11 cellular contexts compared by ENCODE assay signal in the genomic region with DNA sequence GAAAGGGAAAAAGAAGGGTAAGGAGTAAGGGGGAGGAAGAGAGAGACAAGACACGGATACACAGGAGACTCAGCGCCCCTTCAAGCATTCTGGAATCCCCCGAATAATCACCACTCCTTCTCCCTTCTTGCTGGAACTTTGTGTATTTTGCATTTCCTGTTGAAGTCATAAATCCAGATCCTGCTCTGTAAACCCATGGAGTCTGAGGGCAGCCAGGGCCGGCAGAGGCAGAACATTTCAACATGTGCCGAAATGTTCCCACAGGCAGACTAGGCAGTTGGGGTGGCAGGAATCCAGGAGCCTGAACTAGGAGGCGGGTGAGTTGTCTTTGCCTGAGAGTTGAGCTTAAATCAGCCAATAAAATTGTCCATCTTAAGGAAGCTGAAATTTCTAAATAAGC.
DNase-seq lines count a peak whose midpoint lies in the region; ATAC-seq and TF ChIP-seq lines count a peak whose summit lies in the region.
"Had no signal": no experiment of that assay in that cellular context is flagged by ENCODE, and none has a peak within 500 bp of the region (broad histone marks: within the 10 kb centered on the region; RNA-seq: fewer than 3 reads in every experiment).

No MANE protein-coding gene starts in this region.

- H3K27me3 ChIP-seq in aorta (ENCODE audit: control insufficient read depth in 1 of 2, insufficient read depth in 2 of 2, low read length in 1 of 2) (no peaks in the 10 kb centered on the region), neural progenitor cell (no peaks in the 10 kb centered on the region)

- intact Hi-C loops in aorta (cut with DNase I) = loop anchor here (5.0 to 10.0 kb wide), 3 partner anchors 115 to 195 kb away; a partner anchor contains a TSS

- H3K9me3 ChIP-seq in aorta (ENCODE audit: control insufficient read depth, low read length) (no peaks in the 10 kb centered on the region), neural progenitor cell (ENCODE audit: low read depth) (no peaks in the 10 kb centered on the region)

- peaks cover 21% of the 10 kb centered on the region for H3K36me3 Mint-ChIP-seq in nephron progenitor cell (ENCODE audit: low read depth)
- H3K36me3 Mint-ChIP-seq in stimulated activated effector memory CD8-positive, alpha-beta T cell treated with anti-CD3 and anti-CD28 coated beads, Interleukin-12 subunit alpha, Interleukin-12 subunit beta, amount 100 ng/mL, for 72 hours = no peaks in the 10 kb centered on the region
- H3K36me3 Mint-ChIP-seq in neural progenitor cell = peaks cover 5% of the 10 kb centered on the region
- H3K36me3 Mint-ChIP-seq: stimulated activated memory B cell treated with anti-CD40 and anti-IgM and Interleukin-4, amounts not matched to agents 10 μg/mL and 1 μg/mL and 100 μg/mL, for 72 hours had no signal

- H3K36me3 ChIP-seq in aorta (ENCODE audit: control insufficient read depth in 1 of 2, insufficient read depth in 2 of 2, low read length in 1 of 2) = no peaks in the 10 kb centered on the region
- no peaks in the 10 kb centered on the region for H3K36me3 ChIP-seq in neural progenitor cell

- H3K4me1 ChIP-seq in aorta (ENCODE audit: control insufficient read depth in 1 of 2, insufficient read depth in 2 of 2, low read length in 2 of 2) = peaks cover 4 to 9% of the 10 kb centered on the region in 2 donors
- H3K4me1 ChIP-seq in neural progenitor cell = peaks cover 14% of the 10 kb centered on the region

- H3F3A ChIP-seq in neural progenitor cell (ENCODE audit: low read depth) = no peaks in the 10 kb centered on the region

- no peak overlapping the region for H3K4me3 ChIP-seq in aorta (ENCODE audit: low read length in 2 of 2)
- no peak overlapping the region for H3K4me3 ChIP-seq in neural progenitor cell

- DNase-seq in DMS 273 (lab: John Stamatoyannopoulos, UW; ENCODE audit: unreplicated experiment) (peak; percentile 70), DMS 273 treated with DMSO at 0.1 percent for 48 hours (lab: John Stamatoyannopoulos, UW) (no peak), fibroblast of the conjunctiva (ENCODE audit: low read depth) (peak; percentile 89), nephron progenitor cell (no peak), aorta (peak; percentile 93 to 94), neural progenitor cell (ENCODE audit: low spot score) (no peak)
- no peak for DNase-seq in stimulated activated effector memory CD8-positive, alpha-beta T cell treated with anti-CD3 and anti-CD28 coated beads, Interleukin-12 subunit alpha, Interleukin-12 subunit beta, amount 100 ng/mL, for 72 hours (ENCODE audit: low spot score in 2 of 2)
- DNase-seq: activated T-cell treated with anti-CD3 and anti-CD28 coated beads, Interleukin-2, amount 50 U/mL, for 72 hours had no signal

- no peak for TF ChIP-seq CTCF in nephron progenitor cell (IDR thresholded peaks at IDR 0.05)
- no peak for TF ChIP-seq CTCF in neural progenitor cell (IDR thresholded peaks at IDR 0.05)

- 6 to 7% methylated on average over 6 of the region's 6 CpGs for WGBS in aorta, 2 donors

- H3K9me3 Mint-ChIP-seq in nephron progenitor cell (peaks cover 24% of the 10 kb centered on the region), neural progenitor cell (peaks cover 8% of the 10 kb centered on the region)
- H3K9me3 Mint-ChIP-seq in stimulated activated effector memory CD8-positive, alpha-beta T cell treated with anti-CD3 and anti-CD28 coated beads, Interleukin-12 subunit alpha, Interleukin-12 subunit beta, amount 100 ng/mL, for 72 hours = no peaks in the 10 kb centered on the region
- H3K9me3 Mint-ChIP-seq: activated T-cell treated with anti-CD3 and anti-CD28 coated beads, Interleukin-2, amount 50 U/mL, for 72 hours; stimulated activated memory B cell treated with anti-CD40 and anti-IgM and Interleukin-4, amounts not matched to agents 10 μg/mL and 1 μg/mL and 100 μg/mL, for 72 hours had no signal

- H3K27ac Mint-ChIP-seq in nephron progenitor cell = peak overlapping the region; percentile 96
- H3K27ac Mint-ChIP-seq in stimulated activated effector memory CD8-positive, alpha-beta T cell treated with anti-CD3 and anti-CD28 coated beads, Interleukin-12 subunit alpha, Interleukin-12 subunit beta, amount 100 ng/mL, for 72 hours = no peak overlapping the region
- no peak overlapping the region for H3K27ac Mint-ChIP-seq in neural progenitor cell
- H3K27ac Mint-ChIP-seq: activated T-cell treated with anti-CD3 and anti-CD28 coated beads, Interleukin-2, amount 50 U/mL, for 72 hours; stimulated activated memory B cell treated with anti-CD40 and anti-IgM and Interleukin-4, amounts not matched to agents 10 μg/mL and 1 μg/mL and 100 μg/mL, for 72 hours had no signal

- no peaks in the 10 kb centered on the region for H4K20me1 ChIP-seq in neural progenitor cell (ENCODE audit: low read depth)

- no peak overlapping the region for H3K9ac ChIP-seq in neural progenitor cell

- peak; percentile 79 for ATAC-seq in aorta (ENCODE audit: low FRiP score)
- ATAC-seq in stimulated activated effector memory CD8-positive, alpha-beta T cell treated with anti-CD3 and anti-CD28 coated beads, Interleukin-12 subunit alpha, Interleukin-12 subunit beta, amount 100 ng/mL, for 72 hours = no peak
- ATAC-seq in GM18861 (IDR thresholded peaks at IDR 0.05; ENCODE audit: unreplicated experiment) = no peak
- ATAC-seq: activated T-cell treated with anti-CD3 and anti-CD28 coated beads, Interleukin-2, amount 50 U/mL, for 72 hours; stimulated activated memory B cell treated with anti-CD40 and anti-IgM and Interleukin-4, amounts not matched to agents 10 μg/mL and 1 μg/mL and 100 μg/mL, for 72 hours had no signal

- peak overlapping the region; percentile 20 for H3K4me3 Mint-ChIP-seq in nephron progenitor cell
- no peak overlapping the region for H3K4me3 Mint-ChIP-seq in stimulated activated effector memory CD8-positive, alpha-beta T cell treated with anti-CD3 and anti-CD28 coated beads, Interleukin-12 subunit alpha, Interleukin-12 subunit beta, amount 100 ng/mL, for 72 hours
- no peak overlapping the region for H3K4me3 Mint-ChIP-seq in neural progenitor cell
- H3K4me3 Mint-ChIP-seq: activated T-cell treated with anti-CD3 and anti-CD28 coated beads, Interleukin-2, amount 50 U/mL, for 72 hours; stimulated activated memory B cell treated with anti-CD40 and anti-IgM and Interleukin-4, amounts not matched to agents 10 μg/mL and 1 μg/mL and 100 μg/mL, for 72 hours had no signal

- H3K27ac ChIP-seq in aorta (ENCODE audit: low read depth in 1 of 2, low read length in 2 of 2) = peak overlapping the region; percentile 97
- no peak overlapping the region for H3K27ac ChIP-seq in neural progenitor cell
- H3K27ac ChIP-seq: 22Rv1 had no signal

- H3K79me2 ChIP-seq in neural progenitor cell (ENCODE audit: low read depth) = no peaks in the 10 kb centered on the region

- H2AFZ ChIP-seq in neural progenitor cell (replicated peaks) = no peak overlapping the region

- H3K4me2 ChIP-seq in neural progenitor cell = no peak overlapping the region

- H3K27me3 Mint-ChIP-seq in nephron progenitor cell (ENCODE audit: low read depth, poor library complexity) = peaks cover 8% of the 10 kb centered on the region
- peaks cover 5% of the 10 kb centered on the region for H3K27me3 Mint-ChIP-seq in neural progenitor cell (ENCODE audit: insufficient read depth, low read depth)

- H3K4me1 Mint-ChIP-seq in nephron progenitor cell (peaks cover 81% of the 10 kb centered on the region), neural progenitor cell (peaks cover 43% of the 10 kb centered on the region)
- peaks cover 13% of the 10 kb centered on the region for H3K4me1 Mint-ChIP-seq in stimulated activated effector memory CD8-positive, alpha-beta T cell treated with anti-CD3 and anti-CD28 coated beads, Interleukin-12 subunit alpha, Interleukin-12 subunit beta, amount 100 ng/mL, for 72 hours
- H3K4me1 Mint-ChIP-seq: stimulated activated memory B cell treated with anti-CD40 and anti-IgM and Interleukin-4, amounts not matched to agents 10 μg/mL and 1 μg/mL and 100 μg/mL, for 72 hours had no signal

Comparison
In these comparisons a context has a peak if more than half of its experiments do, and no peak if none do; other contexts are left out.
1. DNase-seq: peak in DMS 273 (single experiment), fibroblast of the conjunctiva (single experiment) and aorta (2 of 2); none in DMS 273 treated with DMSO at 0.1 percent for 48 hours (single experiment), nephron progenitor cell (single experiment), stimulated activated effector memory CD8-positive, alpha-beta T cell treated with anti-CD3 and anti-CD28 coated beads, Interleukin-12 subunit alpha, Interleukin-12 subunit beta, amount 100 ng/mL, for 72 hours (0 of 2) and neural progenitor cell (single experiment).